In the genomic region with DNA sequence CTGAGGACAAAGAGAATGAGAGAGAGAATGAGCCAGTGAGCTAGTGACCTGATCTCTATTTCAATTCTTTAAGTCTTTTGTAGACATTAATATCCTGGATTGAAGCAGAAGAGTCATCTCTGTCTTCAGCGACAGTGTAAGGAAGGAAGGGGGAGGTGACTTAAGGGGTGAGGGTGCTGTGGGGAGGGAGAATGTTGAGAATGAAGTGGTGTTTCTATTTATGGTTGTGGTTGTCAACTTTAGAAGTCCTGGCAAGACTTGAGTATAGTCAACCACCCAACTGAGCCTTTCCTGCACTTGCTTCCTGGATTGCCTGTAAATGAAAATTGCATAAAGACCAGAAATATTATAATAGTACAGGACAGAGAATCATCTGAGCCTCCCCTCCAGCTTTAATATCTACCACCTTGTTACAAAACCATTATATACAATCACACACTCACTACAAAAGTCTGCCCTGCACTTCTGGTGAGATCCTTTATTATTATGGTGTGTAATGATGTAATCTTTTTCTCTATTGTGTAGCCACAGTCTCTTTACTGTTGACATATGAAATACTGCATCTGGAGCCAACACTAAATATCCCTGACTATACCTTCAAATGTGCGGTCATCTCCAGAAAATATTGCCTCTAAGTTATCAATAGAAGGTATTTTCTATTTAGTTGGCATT, we compare ENCODE assay signal across 16 cellular contexts.
A peak's percentile ranks its signal among the peaks of the same experiment; 100 is the strongest.
DNase-seq lines count a peak whose midpoint lies in the region; ATAC-seq and TF ChIP-seq lines count a peak whose summit lies in the region.
"Had no signal": no experiment of that assay in that cellular context is flagged by ENCODE, and none has a peak within 500 bp of the region (broad histone marks: within the 10 kb centered on the region; RNA-seq: fewer than 3 reads in every experiment).

No MANE protein-coding gene starts in this region.

- H3K27me3 Mint-ChIP-seq in activated CD8-positive, alpha-beta T cell treated with anti-CD3 and anti-CD28 coated beads for 36 hours, result peaks cover 8% of the 10 kb centered on the region
- H3K27me3 Mint-ChIP-seq: B cell had no signal

- H3K27ac Mint-ChIP-seq in activated CD8-positive, alpha-beta T cell treated with anti-CD3 and anti-CD28 coated beads for 36 hours, result no peak overlapping the region
- H3K27ac Mint-ChIP-seq: B cell had no signal

- no peak overlapping the region for H3K4me3 Mint-ChIP-seq in activated CD8-positive, alpha-beta T cell treated with anti-CD3 and anti-CD28 coated beads for 36 hours
- H3K4me3 Mint-ChIP-seq: B cell had no signal

- POLR2A ChIA-PET in activated CD8-positive, alpha-beta T cell treated with anti-CD3 and anti-CD28 coated beads for 36 hours (lab: Charles Lee), result no interaction called here

- ATAC-seq in GM19452 (IDR thresholded peaks at IDR 0.05; ENCODE audit: unreplicated experiment), result peak; percentile 48
- peak; percentile 67 for ATAC-seq in HG03135 (IDR thresholded peaks at IDR 0.05; ENCODE audit: unreplicated experiment)
- ATAC-seq in activated CD8-positive, alpha-beta T cell treated with anti-CD3 and anti-CD28 coated beads for 36 hours, result peak; percentile 64
- no peak for ATAC-seq in HG03025 (IDR thresholded peaks at IDR 0.05; ENCODE audit: low FRiP score, unreplicated experiment)
- ATAC-seq: esophagus mucosa, K562, right cardiac atrium had no signal

- H3K27ac ChIP-seq in prostate gland, result no peak overlapping the region
- H3K27ac ChIP-seq: SJCRH30 had no signal

- CTCF ChIA-PET in activated CD8-positive, alpha-beta T cell treated with anti-CD3 and anti-CD28 coated beads for 36 hours (lab: Charles Lee), result no interaction called here

- intact Hi-C loops in activated CD8-positive, alpha-beta T cell treated with anti-CD3 and anti-CD28 coated beads for 36 hours (cut with micrococcal nuclease), result no loop called here
- intact Hi-C loops in prostate gland (cut with DNase I), result no loop called here

- no peaks in the 10 kb centered on the region for H3K4me1 ChIP-seq in prostate gland (replicated peaks)
- H3K4me1 ChIP-seq: SJCRH30 had no signal

- no peak overlapping the region for H3K4me3 ChIP-seq in GM12865 (ENCODE audit: low read depth, low read length)
- H3K4me3 ChIP-seq in prostate gland, result no peak overlapping the region
- H3K4me3 ChIP-seq: K562, SJCRH30 had no signal

- H3K4me1 Mint-ChIP-seq in activated CD8-positive, alpha-beta T cell treated with anti-CD3 and anti-CD28 coated beads for 36 hours (ENCODE audit: low read depth), result peaks cover 11% of the 10 kb centered on the region
- H3K4me1 Mint-ChIP-seq: B cell had no signal

- TF ChIP-seq CTCF in GM12865 (IDR thresholded peaks at IDR 0.05; ENCODE audit: insufficient read depth, low read depth, low read length, missing control alignments), result no peak
- no peak for TF ChIP-seq CTCF in activated CD8-positive, alpha-beta T cell treated with anti-CD3 and anti-CD28 coated beads for 36 hours (IDR thresholded peaks at IDR 0.05)
- no peak for TF ChIP-seq CTCF in prostate gland (IDR thresholded peaks at IDR 0.05)

- TF ChIP-seq POLR2A in prostate gland (IDR thresholded peaks at IDR 0.05), result no peak

- no peaks in the 10 kb centered on the region for H3K36me3 ChIP-seq in prostate gland
- H3K36me3 ChIP-seq: SJCRH30 had no signal

- WGBS in prostate gland, result 84% methylated on average over 2 of the region's 2 CpGs

- no peaks in the 10 kb centered on the region for H3K9me3 Mint-ChIP-seq in activated CD8-positive, alpha-beta T cell treated with anti-CD3 and anti-CD28 coated beads for 36 hours

- no peaks in the 10 kb centered on the region for H3K36me3 Mint-ChIP-seq in activated CD8-positive, alpha-beta T cell treated with anti-CD3 and anti-CD28 coated beads for 36 hours (ENCODE audit: low read depth)

- DNase-seq in GM12865 (ENCODE audit: low read depth) (peak; percentile 78), prostate gland (ENCODE audit: low spot score) (no peak), occipital lobe (lab: John Stamatoyannopoulos, UW) (no peak), RKO (ENCODE audit: low spot score) (no peak)
- no peak for DNase-seq in activated CD8-positive, alpha-beta T cell treated with anti-CD3 and anti-CD28 coated beads for 36 hours
- DNase-seq: amygdala, cortex of kidney, NCI-H2029, right cardiac atrium, SJCRH30 had no signal

- H3K9me3 ChIP-seq in prostate gland, result no peaks in the 10 kb centered on the region
- H3K9me3 ChIP-seq: SJCRH30 had no signal

- H3K27me3 ChIP-seq in prostate gland (replicated peaks; ENCODE audit: insufficient read depth), result no peaks in the 10 kb centered on the region
